Comparison of ENCODE assay signal across 8 cellular contexts in the genomic region with DNA sequence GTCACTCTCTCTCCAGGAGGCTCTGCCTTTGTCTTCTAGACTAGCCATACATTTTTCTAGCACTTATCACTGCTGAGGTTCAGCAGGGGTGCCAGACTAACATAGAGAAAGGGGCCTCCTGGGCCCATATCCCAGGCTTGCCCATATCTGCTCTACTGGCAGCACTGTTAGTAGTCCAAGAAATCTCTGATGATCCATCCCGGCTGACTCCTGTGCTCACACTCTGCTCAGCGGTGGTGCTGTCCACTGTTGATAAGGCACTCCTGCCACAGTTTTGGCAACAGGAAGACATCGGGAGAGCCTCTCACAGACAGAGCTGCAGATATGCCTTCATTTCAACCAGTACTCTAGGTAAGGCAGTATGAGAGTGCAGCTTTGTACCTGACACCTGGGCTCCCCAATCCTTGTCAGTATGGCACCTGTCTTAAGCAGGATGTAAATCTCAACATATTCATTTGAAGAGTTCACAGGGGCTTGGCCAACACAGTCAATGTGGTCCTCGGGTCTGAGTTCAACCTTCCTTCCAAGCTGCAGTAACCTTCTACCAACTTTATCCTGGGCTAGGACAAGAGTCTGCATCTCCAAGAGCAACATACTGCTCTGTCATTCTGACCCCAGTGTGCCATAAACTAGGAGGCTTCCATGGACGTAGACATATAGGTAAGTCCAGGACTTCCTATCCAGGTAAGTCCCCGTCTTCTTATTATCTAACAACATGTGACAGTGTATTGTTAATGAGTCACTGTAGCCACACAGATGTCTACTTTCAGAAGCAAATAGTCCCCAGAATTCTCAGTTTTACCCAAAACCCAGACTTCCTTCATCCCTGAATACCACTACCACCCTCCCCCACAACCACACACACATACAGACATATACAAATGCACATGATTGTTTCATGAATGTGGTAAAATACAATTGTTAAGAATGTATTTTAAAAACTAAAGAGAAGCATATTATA. TPM values are rescaled to one million over a fixed set of nuclear protein-coding genes. Genes with fewer than 3 reads are reported as not detected.
DNase-seq lines count a peak whose midpoint lies in the region; ATAC-seq and TF ChIP-seq lines count a peak whose summit lies in the region.

No MANE protein-coding gene starts in this region.

- no peaks in the 10 kb centered on the region for H3K27me3 Mint-ChIP-seq in dendritic cell treated with granulocyte-macrophage colony-stimulating factor and Interleukin-4, amounts not matched to agents 40 ng/mL and 50 ng/mL, for 4 days

- peak overlapping the region; percentile 67 for H3K27ac Mint-ChIP-seq in dendritic cell treated with granulocyte-macrophage colony-stimulating factor and Interleukin-4, amounts not matched to agents 40 ng/mL and 50 ng/mL, for 4 days

- H3K4me3 ChIP-seq in thoracic aorta (peak overlapping the region; percentile 46), body of pancreas (no peak overlapping the region)

- peak; percentile 88 for ATAC-seq in HG03460 (IDR thresholded peaks at IDR 0.05; ENCODE audit: unreplicated experiment)
- ATAC-seq in thoracic aorta (ENCODE audit: insufficient number of reproducible peaks, low FRiP score, low read depth): no peak
- no peak for ATAC-seq in body of pancreas

- TF ChIP-seq CTCF in thoracic aorta (IDR thresholded peaks at IDR 0.05) (no peak), body of pancreas (IDR thresholded peaks at IDR 0.05) (no peak)

- H3K4me1 ChIP-seq in thoracic aorta (ENCODE audit: control insufficient read depth in 1 of 2, low read depth in 2 of 2): peaks cover 86 to 98% of the 10 kb centered on the region in 2 donors
- peaks cover 8% of the 10 kb centered on the region for H3K4me1 ChIP-seq in body of pancreas

- H3K36me3 Mint-ChIP-seq in dendritic cell treated with granulocyte-macrophage colony-stimulating factor and Interleukin-4, amounts not matched to agents 40 ng/mL and 50 ng/mL, for 4 days (ENCODE audit: low read depth): peaks cover 37% of the 10 kb centered on the region

- 49 to 67% methylated on average over 6 of the region's 6 CpGs for WGBS in body of pancreas, 2 donors

- TF ChIP-seq POLR2A in body of pancreas (IDR thresholded peaks at IDR 0.05): no peak

- H3K4me3 Mint-ChIP-seq in dendritic cell treated with granulocyte-macrophage colony-stimulating factor and Interleukin-4, amounts not matched to agents 40 ng/mL and 50 ng/mL, for 4 days: no peak overlapping the region

- intact Hi-C loops in dendritic cell treated with granulocyte-macrophage colony-stimulating factor and Interleukin-4, amounts not matched to agents 40 ng/mL and 50 ng/mL, for 4 days (cut with micrococcal nuclease): no loop called here
- intact Hi-C loops in body of pancreas (cut with DNase I): no loop called here

- H3K27ac ChIP-seq in thoracic aorta (peak overlapping the region; percentile 29 to 79), body of pancreas (no peak overlapping the region)

- peak; percentile 7 for DNase-seq in stimulated activated naive CD4-positive, alpha-beta T cell treated with Interleukin-2 at 50 U/mL for 16 hours (lab: John Stamatoyannopoulos, UW)
- DNase-seq in stimulated activated naive CD4-positive, alpha-beta T cell (lab: John Stamatoyannopoulos, UW): no peak
- DNase-seq in thoracic aorta (ENCODE audit: low spot score) (no peak), OCI-M2 (lab: John Stamatoyannopoulos, UW; ENCODE audit: unreplicated experiment) (no peak), NCI-H1417 treated with DMSO at 0.1 percent for 48 hours (lab: John Stamatoyannopoulos, UW) (no peak), body of pancreas (no peak)

- H3K36me3 ChIP-seq in thoracic aorta: no peaks in the 10 kb centered on the region
- H3K36me3 ChIP-seq in body of pancreas (replicated peaks in 1 of 2; ENCODE audit: insufficient read depth in 1 of 2, low read depth in 2 of 2): no peaks in the 10 kb centered on the region

- H3K9me3 ChIP-seq in thoracic aorta (no peaks in the 10 kb centered on the region), body of pancreas (no peaks in the 10 kb centered on the region)

- no peaks in the 10 kb centered on the region for H3K27me3 ChIP-seq in thoracic aorta (replicated peaks; ENCODE audit: insufficient read depth)
- H3K27me3 ChIP-seq in body of pancreas: no peaks in the 10 kb centered on the region

- no peaks in the 10 kb centered on the region for H3K9me3 Mint-ChIP-seq in dendritic cell treated with granulocyte-macrophage colony-stimulating factor and Interleukin-4, amounts not matched to agents 40 ng/mL and 50 ng/mL, for 4 days

- H3K4me1 Mint-ChIP-seq in dendritic cell treated with granulocyte-macrophage colony-stimulating factor and Interleukin-4, amounts not matched to agents 40 ng/mL and 50 ng/mL, for 4 days (ENCODE audit: low read depth): peaks cover 82% of the 10 kb centered on the region

RNA-seq across cellular contexts. Expression of gene KLF7, which starts 16.2 kb away (rescaled TPM):
- total RNA-seq in thoracic aorta: 10 to 100 TPM; 27.2 to 28.3 TPM
- total RNA-seq in body of pancreas: 1 to 10 TPM; 4.6 to 9.3 TPM

Comparison
In these comparisons a context has a peak if more than half of its experiments do, and no peak if none do; other contexts are left out.
1. H3K27ac ChIP-seq: peak in thoracic aorta (2 of 2); none in body of pancreas (0 of 4).